1 cellular context compared by ENCODE assay signal in genomic region chr2:231662028-231662810, GRCh38.
A peak's percentile ranks its signal among the peaks of the same experiment; 100 is the strongest.
TF ChIP-seq lines count a peak whose summit lies in the region.

No MANE protein-coding gene starts in this region.

TF ChIP-seq in HEK293, 187 proteins besides CTCF, POLR2A, EP300 and RAD21 (continued from another document and continues in another):
- 0 out of 2 replicates have a peak, but pooled peaks have one; percentile 24 for TF ChIP-seq PRDM10 (tag by site-specific recombination; IDR thresholded peaks at IDR 0.05)
- peak; percentile 47; the same call in 1 of the 2 replicates for TF ChIP-seq KLF10 (tag by site-specific recombination; IDR thresholded peaks at IDR 0.05)
- TF ChIP-seq SP7 (tag by site-specific recombination; IDR thresholded peaks at IDR 0.05), result peak; percentile 61
- peak; percentile 84 for TF ChIP-seq ZBTB11 (tag by site-specific recombination; conservative IDR thresholded peaks at IDR 0.05; ENCODE audit: low read depth)
- 0 out of 2 replicates have a peak, but pooled peaks have one; percentile 20 for TF ChIP-seq ZNF596 (tag by site-specific recombination; IDR thresholded peaks at IDR 0.05)
- TF ChIP-seq KLF8 (tag by site-specific recombination; IDR thresholded peaks at IDR 0.05), result peak; percentile 61; the same call in 1 of the 2 replicates
- TF ChIP-seq ZNF692 (tag by site-specific recombination; IDR thresholded peaks at IDR 0.05), result peak; percentile 81
- TF ChIP-seq KLF1 (tag by site-specific recombination; IDR thresholded peaks at IDR 0.05), result peak; percentile 44
- 0 out of 2 replicates have a peak, but pooled peaks have one; percentile 7 for TF ChIP-seq ZNF600 (tag by site-specific recombination; IDR thresholded peaks at IDR 0.05)
- peak; percentile 72; the same call in 1 of the 2 replicates for TF ChIP-seq PBX3 (CRISPR knock-in tag; IDR thresholded peaks at IDR 0.05)
- TF ChIP-seq ZNF324 (tag by site-specific recombination; IDR thresholded peaks at IDR 0.05), result peak; percentile 80; the same call in 1 of the 2 replicates
- 0 out of 2 replicates have a peak, but pooled peaks have one; percentile 25 for TF ChIP-seq ZFHX2 (tag by site-specific recombination; conservative IDR thresholded peaks at IDR 0.05)
- peak; percentile 89 for TF ChIP-seq ZBTB26 (tag by site-specific recombination; optimal IDR thresholded peaks at IDR 0.05)
- no peak for TF ChIP-seq EGR2 (tag by site-specific recombination; IDR thresholded peaks at IDR 0.05; ENCODE audit: low read depth)
- TF ChIP-seq BCL11A (tag by site-specific recombination; IDR thresholded peaks at IDR 0.05; ENCODE audit: low read depth), result no peak
- peak; percentile 93 for TF ChIP-seq ZNF610 (tag by site-specific recombination; IDR thresholded peaks at IDR 0.05; ENCODE audit: borderline replicate concordance)
- TF ChIP-seq ZBTB10 (tag by site-specific recombination; IDR thresholded peaks at IDR 0.05), result no peak
- TF ChIP-seq ZNF404 (tag by site-specific recombination; IDR thresholded peaks at IDR 0.05), result no peak
- peak; percentile 77 for TF ChIP-seq KLF17 (tag by site-specific recombination; IDR thresholded peaks at IDR 0.05)
- TF ChIP-seq ZBTB49 (tag by site-specific recombination; IDR thresholded peaks at IDR 0.05; ENCODE audit: low read depth), result no peak
- TF ChIP-seq ZNF335 (tag by site-specific recombination; conservative IDR thresholded peaks at IDR 0.05), result peak; percentile 27; the same call in 1 of the 2 replicates
- peak; percentile 60; the same call in 1 of the 2 replicates for TF ChIP-seq ZNF76 (tag by site-specific recombination; IDR thresholded peaks at IDR 0.05; ENCODE audit: borderline replicate concordance, low read depth)
- peak; percentile 89 for TF ChIP-seq ZBTB8A (tag by site-specific recombination; IDR thresholded peaks at IDR 0.05)
- TF ChIP-seq ZNF677 (tag by site-specific recombination; IDR thresholded peaks at IDR 0.05), result 0 out of 2 replicates have a peak, but pooled peaks have one; percentile 28
- TF ChIP-seq ELK4 (IDR thresholded peaks at IDR 0.05; ENCODE audit: borderline replicate concordance, low read depth, low read length), result peak; percentile 39; the same call in 1 of the 2 replicates
- TF ChIP-seq ZBTB44 (tag by site-specific recombination; IDR thresholded peaks at IDR 0.05), result peak; percentile 58; the same call in 1 of the 2 replicates
- TF ChIP-seq SP3 (tag by site-specific recombination; IDR thresholded peaks at IDR 0.05), result peak; percentile 86
- TF ChIP-seq ZSCAN16 (tag by site-specific recombination; IDR thresholded peaks at IDR 0.05), result no peak
- no peak for TF ChIP-seq BCL6B (tag by site-specific recombination; IDR thresholded peaks at IDR 0.05)
- peak; percentile 39; the same call in 1 of the 2 replicates for TF ChIP-seq ZNF561 (tag by site-specific recombination; IDR thresholded peaks at IDR 0.05; ENCODE audit: borderline replicate concordance)
- no peak for TF ChIP-seq ZBTB7A (tag by site-specific recombination; IDR thresholded peaks at IDR 0.05; ENCODE audit: low read depth)
- peak; percentile 83 for TF ChIP-seq SP2 (tag by site-specific recombination; IDR thresholded peaks at IDR 0.05)
